Comparison of ENCODE assay signal across 7 cellular contexts in genomic region chr15:84992157-84992940, GRCh38. TPM values are rescaled to one million over a fixed set of nuclear protein-coding genes. Genes with fewer than 3 reads are reported as not detected.
DNase-seq lines count a peak whose midpoint lies in the region; ATAC-seq and TF ChIP-seq lines count a peak whose summit lies in the region.

No MANE protein-coding gene starts in this region.

- H3K27ac ChIP-seq in foreskin keratinocyte = peak overlapping the region; percentile 80

- peaks cover 5% of the 10 kb centered on the region for H3K4me1 ChIP-seq in foreskin keratinocyte

- TF ChIP-seq CTCF in foreskin keratinocyte (conservative IDR thresholded peaks at IDR 0.05) = no peak

- peak; percentile 99 for ATAC-seq in foreskin keratinocyte
- ATAC-seq in HG03469 (IDR thresholded peaks at IDR 0.05; ENCODE audit: unreplicated experiment) = no peak
- ATAC-seq in GM19328 (IDR thresholded peaks at IDR 0.05; ENCODE audit: unreplicated experiment) = no peak

- H3K27me3 ChIP-seq in foreskin keratinocyte = no peaks in the 10 kb centered on the region

- DNase-seq in HS-27A (ENCODE audit: low read depth) (peak; percentile 59), foreskin keratinocyte (peak; percentile 81 to 93), anterior cingulate cortex (lab: John Stamatoyannopoulos, UW) (no peak)
- DNase-seq in activated CD4-positive, alpha-beta T cell treated with anti-CD3 and anti-CD28 coated beads, Interleukin-2, amount 50 U/mL, for 4 hours = peak; percentile 37 to 40
- DNase-seq in stimulated activated CD8-positive, alpha-beta memory T cell treated with anti-CD3 and anti-CD28 coated beads, Interleukin-4, amount 100 ng/mL, for 48 hours = peak; percentile 60

RNA-seq across cellular contexts. Expression of gene PDE8A, which starts 10.7 kb away (rescaled TPM):
- 11.7 and 12.1 TPM in 2 replicates for total RNA-seq in foreskin keratinocyte
- 5.2 and 6.2 TPM in 2 replicates for polyA plus RNA-seq in foreskin keratinocyte

Comparison
In these comparisons a context has a peak if more than half of its experiments do, and no peak if none do; other contexts are left out.
1. DNase-seq: peak in HS-27A (single experiment), activated CD4-positive, alpha-beta T cell treated with anti-CD3 and anti-CD28 coated beads, Interleukin-2, amount 50 U/mL, for 4 hours (2 of 2), foreskin keratinocyte (2 of 2) and stimulated activated CD8-positive, alpha-beta memory T cell treated with anti-CD3 and anti-CD28 coated beads, Interleukin-4, amount 100 ng/mL, for 48 hours (single experiment); none in anterior cingulate cortex (0 of 58).